ENCODE assay signal across 21 cellular contexts in the genomic region with DNA sequence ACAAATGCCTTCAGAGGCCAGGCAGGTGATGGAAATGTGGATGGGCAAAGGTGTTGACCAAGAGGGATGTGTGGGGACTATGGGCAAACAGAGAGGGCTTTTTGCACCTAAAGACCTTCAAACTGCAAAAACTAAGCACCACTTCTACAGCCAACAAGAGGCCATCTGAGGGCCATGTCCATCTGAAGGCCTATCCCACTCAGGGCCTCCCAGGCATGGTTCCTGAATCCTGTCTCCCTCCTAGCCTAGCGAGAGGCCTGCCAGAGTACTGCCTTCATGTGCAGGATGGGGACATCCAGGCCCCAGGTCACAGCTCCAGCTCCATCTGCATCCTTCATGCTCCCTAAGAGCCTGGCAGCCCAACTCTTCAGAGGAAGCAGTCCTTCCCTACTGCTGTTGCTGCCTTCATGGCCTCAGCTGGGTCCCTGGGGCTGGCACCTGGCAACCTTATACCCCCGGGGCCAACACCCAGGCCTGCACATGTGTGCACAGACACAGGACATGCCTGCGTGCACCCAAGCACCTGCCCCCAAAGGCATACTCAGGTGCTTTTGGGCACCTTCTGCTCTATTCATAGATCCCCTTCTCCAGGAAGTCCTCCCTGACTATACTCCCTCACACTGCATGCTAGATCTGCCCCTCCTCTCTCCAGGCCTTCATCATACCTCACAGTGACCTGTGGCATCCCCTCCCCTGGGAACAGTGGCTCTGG.
A peak's percentile ranks its signal among the peaks of the same experiment; 100 is the strongest.
DNase-seq lines count a peak whose midpoint lies in the region; ATAC-seq and TF ChIP-seq lines count a peak whose summit lies in the region.
"Had no signal": no experiment of that assay in that cellular context is flagged by ENCODE, and none has a peak within 500 bp of the region (broad histone marks: within the 10 kb centered on the region; RNA-seq: fewer than 3 reads in every experiment).

No MANE protein-coding gene starts in this region.

- no TSS peak for BruUV-seq in OCI-LY7 (replicated peaks; lab: Mats Ljungman, UMichigan)
- no TSS peak for BruUV-seq in PC-9 (replicated peaks; lab: Mats Ljungman, UMichigan)

- POLR2A ChIA-PET in OCI-LY7 (lab: Charles Lee) (interaction anchor here (0.6 kb wide), 1 partner anchor 15 kb away, joined by 3 read pairs; no protein-coding TSS in a partner anchor), PC-9 (lab: Charles Lee; ENCODE audit: unreplicated experiment) (no interaction called here)

- H3F3A ChIP-seq in PC-9 (ENCODE audit: insufficient read depth, low read depth) = no peaks in the 10 kb centered on the region

- no peak overlapping the region for H3K27ac Mint-ChIP-seq in type B pancreatic cell
- H3K27ac Mint-ChIP-seq: activated CD4-positive, alpha-beta T cell treated with anti-CD3 and anti-CD28 coated beads for 36 hours; stimulated activated naive CD8-positive, alpha-beta T cell treated with anti-CD3 and anti-CD28 coated beads, Interleukin-15, amount 100 ng/mL, for 72 hours had no signal

- intact Hi-C loops in OCI-LY7 (cut with micrococcal nuclease; ENCODE audit: unreplicated experiment) (no loop called here), PC-9 (cut with micrococcal nuclease; ENCODE audit: unreplicated experiment) (no loop called here)

- DNase-seq in activated T-cell treated with anti-CD3 and anti-CD28 coated beads, Interleukin-2, amount 50 U/mL, for 1 hour = peak; percentile 11
- DNase-seq in activated T-cell treated with anti-CD3 and anti-CD28 coated beads for 4 hours (no peak), OCI-LY7 (ENCODE audit: low spot score) (peak; percentile 82), left lobe of liver (ENCODE audit: low spot score) (peak; percentile 16), type B pancreatic cell (ENCODE audit: extremely low spot score, unreplicated experiment) (peak; percentile 42), PC-9 (no peak), superior temporal gyrus (ENCODE audit: extremely low spot score) (no peak), COLO668 (lab: John Stamatoyannopoulos, UW; ENCODE audit: unreplicated experiment) (no peak)
- DNase-seq: activated CD4-positive, alpha-beta T cell treated with anti-CD3 and anti-CD28 coated beads for 36 hours; activated naive CD4-positive, alpha-beta T cell treated with anti-CD3 and anti-CD28 coated beads, Interleukin-2, amount 50 U/mL, for 16 hours; C1 segment of cervical spinal cord; left cardiac atrium; stimulated activated CD4-positive, alpha-beta T cell treated with anti-CD3 and anti-CD28 coated beads, Interleukin-4, amount 100 ng/mL, for 1 hour; stimulated activated naive CD8-positive, alpha-beta T cell treated with anti-CD3 and anti-CD28 coated beads, Interleukin-15, amount 100 ng/mL, for 72 hours; SW 1271 had no signal

- peaks cover 34% of the 10 kb centered on the region for H3K27me3 Mint-ChIP-seq in type B pancreatic cell
- H3K27me3 Mint-ChIP-seq: activated CD4-positive, alpha-beta T cell treated with anti-CD3 and anti-CD28 coated beads for 36 hours; stimulated activated naive CD8-positive, alpha-beta T cell treated with anti-CD3 and anti-CD28 coated beads, Interleukin-15, amount 100 ng/mL, for 72 hours had no signal

- no peak for ATAC-seq in left lobe of liver
- ATAC-seq: A549; activated CD4-positive, alpha-beta T cell treated with anti-CD3 and anti-CD28 coated beads for 36 hours; left cardiac atrium; Right ventricle myocardium inferior; stimulated activated naive CD8-positive, alpha-beta T cell treated with anti-CD3 and anti-CD28 coated beads, Interleukin-15, amount 100 ng/mL, for 72 hours had no signal

- H3K4me3 ChIP-seq in OCI-LY7 (ENCODE audit: low read depth, low read length, poor library complexity, severe bottlenecking) (no peak overlapping the region), PC-9 (no peak overlapping the region)
- H3K4me3 ChIP-seq: A549, ascending aorta, smooth muscle cell, upper lobe of left lung had no signal

- H3K4me3 Mint-ChIP-seq in type B pancreatic cell = no peak overlapping the region
- H3K4me3 Mint-ChIP-seq: activated CD4-positive, alpha-beta T cell treated with anti-CD3 and anti-CD28 coated beads for 36 hours; neural crest cell; stimulated activated naive CD8-positive, alpha-beta T cell treated with anti-CD3 and anti-CD28 coated beads, Interleukin-15, amount 100 ng/mL, for 72 hours had no signal

- H3K4me1 ChIP-seq in OCI-LY7 (ENCODE audit: insufficient read depth, low read length, poor library complexity, severe bottlenecking) (peaks cover 54% of the 10 kb centered on the region), PC-9 (replicated peaks; ENCODE audit: insufficient read depth) (no peaks in the 10 kb centered on the region)
- H3K4me1 ChIP-seq: A549, ascending aorta had no signal

- peaks cover 51% of the 10 kb centered on the region for H3K27me3 ChIP-seq in PC-9 (ENCODE audit: insufficient read depth, low read depth)
- H3K27me3 ChIP-seq: ascending aorta, upper lobe of left lung had no signal

- TF ChIP-seq CTCF in OCI-LY7 (conservative IDR thresholded peaks at IDR 0.05; ENCODE audit: low read length) (no peak), type B pancreatic cell (conservative IDR thresholded peaks at IDR 0.05) (no peak), PC-9 (conservative IDR thresholded peaks at IDR 0.05) (no peak)

- CTCF ChIA-PET in OCI-LY7 (lab: Charles Lee; ENCODE audit: unreplicated experiment) = no interaction called here
- CTCF ChIA-PET in PC-9 (lab: Charles Lee) = no interaction called here

- H3K9me3 ChIP-seq in OCI-LY7 (ENCODE audit: low read length) (no peaks in the 10 kb centered on the region), PC-9 (ENCODE audit: insufficient read depth, low read depth) (no peaks in the 10 kb centered on the region)
- H3K9me3 ChIP-seq: A549, ascending aorta, upper lobe of left lung had no signal

- H2AFZ ChIP-seq in OCI-LY7 (ENCODE audit: low read length) (no peak overlapping the region), PC-9 (no peak overlapping the region)

- no peaks in the 10 kb centered on the region for H3K9me3 Mint-ChIP-seq in type B pancreatic cell
- H3K9me3 Mint-ChIP-seq: neural crest cell; stimulated activated naive CD8-positive, alpha-beta T cell treated with anti-CD3 and anti-CD28 coated beads, Interleukin-15, amount 100 ng/mL, for 72 hours had no signal

- H3K4me2 ChIP-seq in OCI-LY7 (ENCODE audit: low read length) (peak overlapping the region; percentile 27), PC-9 (no peak overlapping the region)
- H3K4me2 ChIP-seq: A549, smooth muscle cell had no signal

- H3K9me2 ChIP-seq in OCI-LY7 (ENCODE audit: insufficient read depth, low read length) (no peaks in the 10 kb centered on the region), PC-9 (ENCODE audit: insufficient read depth) (no peaks in the 10 kb centered on the region)

- H3K36me3 ChIP-seq in OCI-LY7 (ENCODE audit: insufficient read depth, low read length) (no peaks in the 10 kb centered on the region), PC-9 (ENCODE audit: low read depth) (no peaks in the 10 kb centered on the region)
- H3K36me3 ChIP-seq: ascending aorta, upper lobe of left lung had no signal

- no peaks in the 10 kb centered on the region for H4K20me1 ChIP-seq in OCI-LY7 (ENCODE audit: insufficient read depth, low read length)
- no peaks in the 10 kb centered on the region for H4K20me1 ChIP-seq in PC-9 (ENCODE audit: insufficient read depth)

- H3K27ac ChIP-seq in OCI-LY7 (ENCODE audit: low read depth, low read length, poor library complexity, severe bottlenecking) = peak overlapping the region; percentile 20
- H3K27ac ChIP-seq in PC-9 = no peak overlapping the region
- H3K27ac ChIP-seq: A549, ascending aorta, upper lobe of left lung had no signal

- no peaks in the 10 kb centered on the region for H3K79me2 ChIP-seq in OCI-LY7 (ENCODE audit: insufficient read depth, low read depth, low read length)
- H3K79me2 ChIP-seq in PC-9 (ENCODE audit: low read depth) = no peaks in the 10 kb centered on the region

- H3K36me3 Mint-ChIP-seq in type B pancreatic cell = no peaks in the 10 kb centered on the region

- peaks cover 2% of the 10 kb centered on the region for H3K4me1 Mint-ChIP-seq in type B pancreatic cell (ENCODE audit: unreplicated experiment)

Comparison
In these comparisons a context has a peak if more than half of its experiments do, and no peak if none do; other contexts are left out.
1. DNase-seq: peak in activated T-cell treated with anti-CD3 and anti-CD28 coated beads, Interleukin-2, amount 50 U/mL, for 1 hour (single experiment), OCI-LY7 (single experiment), left lobe of liver (single experiment) and type B pancreatic cell (single experiment); none in activated T-cell treated with anti-CD3 and anti-CD28 coated beads for 4 hours (single experiment), PC-9 (0 of 2), superior temporal gyrus (single experiment) and COLO668 (single experiment).